13 cellular contexts compared by ENCODE assay signal in the genomic region with DNA sequence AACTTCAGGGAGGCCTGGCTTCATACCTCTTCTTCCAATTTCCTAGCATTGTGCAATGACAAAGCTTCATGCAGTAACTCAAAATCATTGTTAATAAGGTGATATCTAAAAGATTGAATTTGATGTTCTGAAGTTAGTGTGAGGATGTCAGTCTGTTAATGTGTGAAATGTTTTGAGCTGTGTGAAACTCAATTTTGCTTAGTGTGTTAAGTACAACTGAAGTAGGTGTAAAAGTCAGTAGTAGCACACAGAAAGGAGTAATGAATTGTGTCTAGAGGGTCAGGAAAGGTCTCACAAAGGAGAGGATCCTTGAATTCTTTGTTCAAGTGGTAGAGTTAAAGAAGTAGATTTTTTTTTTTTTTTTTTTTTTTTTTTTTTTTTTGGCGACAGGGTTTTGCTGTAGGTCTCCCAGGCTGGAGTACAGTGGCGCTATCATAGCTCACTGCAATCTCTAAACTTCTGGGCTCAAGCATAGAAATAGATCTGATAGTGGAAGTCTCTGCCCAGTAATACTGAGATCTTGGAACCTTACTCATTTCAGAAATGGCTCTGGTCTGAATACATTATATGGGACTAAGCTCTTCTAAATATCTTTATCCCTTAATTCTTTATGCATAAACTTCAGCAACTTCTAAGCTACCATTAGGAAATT.
DNase-seq lines count a peak whose midpoint lies in the region; ATAC-seq and TF ChIP-seq lines count a peak whose summit lies in the region.
"Had no signal": no experiment of that assay in that cellular context is flagged by ENCODE, and none has a peak within 500 bp of the region (broad histone marks: within the 10 kb centered on the region; RNA-seq: fewer than 3 reads in every experiment).

No MANE protein-coding gene starts in this region.

- no peaks in the 10 kb centered on the region for H3K9me3 Mint-ChIP-seq in activated T-helper 1 cell treated with anti-CD3 and anti-CD28 coated beads, Interleukin-12 subunit alpha, Interleukin-12 subunit beta, Interleukin-2, Interleukin-4 antibody, amounts not matched to agents 30 ng/mL and 10 ng/mL and 1 ng/mL, durations not matched to agents 14 hours and 24 hours and 36 hours
- peaks cover 4% of the 10 kb centered on the region for H3K9me3 Mint-ChIP-seq in nephron progenitor cell
- H3K9me3 Mint-ChIP-seq: endodermal cell had no signal

- intact Hi-C loops in activated T-helper 1 cell treated with anti-CD3 and anti-CD28 coated beads, Interleukin-12 subunit alpha, Interleukin-12 subunit beta, Interleukin-2, Interleukin-4 antibody, amounts not matched to agents 30 ng/mL and 10 ng/mL and 1 ng/mL, durations not matched to agents 14 hours and 24 hours and 36 hours (cut with micrococcal nuclease) = loop anchor here (1.0 to 5.0 kb wide), 7 partner anchors 14 to 371 kb away; no protein-coding TSS in a partner anchor

- H3K27me3 Mint-ChIP-seq in activated T-helper 1 cell treated with anti-CD3 and anti-CD28 coated beads, Interleukin-12 subunit alpha, Interleukin-12 subunit beta, Interleukin-2, Interleukin-4 antibody, amounts not matched to agents 30 ng/mL and 10 ng/mL and 1 ng/mL, durations not matched to agents 14 hours and 24 hours and 36 hours (ENCODE audit: insufficient read depth) = no peaks in the 10 kb centered on the region
- H3K27me3 Mint-ChIP-seq in nephron progenitor cell (ENCODE audit: low read depth, poor library complexity) = peaks cover 3% of the 10 kb centered on the region

- peak overlapping the region; percentile 16 for H3K4me3 Mint-ChIP-seq in activated T-helper 1 cell treated with anti-CD3 and anti-CD28 coated beads, Interleukin-12 subunit alpha, Interleukin-12 subunit beta, Interleukin-2, Interleukin-4 antibody, amounts not matched to agents 30 ng/mL and 10 ng/mL and 1 ng/mL, durations not matched to agents 14 hours and 24 hours and 36 hours
- H3K4me3 Mint-ChIP-seq in nephron progenitor cell = no peak overlapping the region
- H3K4me3 Mint-ChIP-seq: endodermal cell had no signal

- peak; percentile 85 for ATAC-seq in GM18505 (IDR thresholded peaks at IDR 0.05; ENCODE audit: unreplicated experiment)
- peak; percentile 69 for ATAC-seq in GM19468 (IDR thresholded peaks at IDR 0.05; ENCODE audit: extremely low read depth, unreplicated experiment)
- ATAC-seq in HG03045 (IDR thresholded peaks at IDR 0.05; ENCODE audit: unreplicated experiment) = peak; percentile 60

- TF ChIP-seq CTCF in nephron progenitor cell (IDR thresholded peaks at IDR 0.05) = no peak

- peak overlapping the region; percentile 77 for H3K27ac Mint-ChIP-seq in activated T-helper 1 cell treated with anti-CD3 and anti-CD28 coated beads, Interleukin-12 subunit alpha, Interleukin-12 subunit beta, Interleukin-2, Interleukin-4 antibody, amounts not matched to agents 30 ng/mL and 10 ng/mL and 1 ng/mL, durations not matched to agents 14 hours and 24 hours and 36 hours
- no peak overlapping the region for H3K27ac Mint-ChIP-seq in nephron progenitor cell
- H3K27ac Mint-ChIP-seq: endodermal cell had no signal

- H3K36me3 Mint-ChIP-seq in activated T-helper 1 cell treated with anti-CD3 and anti-CD28 coated beads, Interleukin-12 subunit alpha, Interleukin-12 subunit beta, Interleukin-2, Interleukin-4 antibody, amounts not matched to agents 30 ng/mL and 10 ng/mL and 1 ng/mL, durations not matched to agents 14 hours and 24 hours and 36 hours (ENCODE audit: low read depth) = peaks cover 28% of the 10 kb centered on the region
- H3K36me3 Mint-ChIP-seq in nephron progenitor cell (ENCODE audit: low read depth) = peaks cover 6% of the 10 kb centered on the region

- TF ChIP-seq POLR2A in GM18505 (IDR thresholded peaks at IDR 0.05; ENCODE audit: borderline replicate concordance, extremely low read depth, insufficient read depth, insufficient read length) = no peak

- DNase-seq in activated T-helper 1 cell treated with anti-CD3 and anti-CD28 coated beads, Interleukin-12 subunit alpha, Interleukin-12 subunit beta, Interleukin-2, Interleukin-4 antibody, amounts not matched to agents 30 ng/mL and 10 ng/mL and 1 ng/mL, durations not matched to agents 14 hours and 24 hours and 36 hours (ENCODE audit: low spot score) = no peak
- no peak for DNase-seq in SHP77 treated with DMSO at 0.1 percent for 48 hours (lab: John Stamatoyannopoulos, UW)
- no peak for DNase-seq in nephron progenitor cell
- no peak for DNase-seq in AG08396 (ENCODE audit: low spot score)
- DNase-seq in GOT3 (lab: John Stamatoyannopoulos, UW) = no peak
- DNase-seq: activated effector memory CD4-positive, alpha-beta T cell treated with Interleukin-2 at 50 U/mL for 16 hours; DMS79 treated with DMSO at 0.1 percent for 48 hours; endodermal cell; NCI-H2029 treated with DMSO at 0.1 percent for 48 hours; occipital lobe had no signal

- peaks cover 69% of the 10 kb centered on the region for H3K4me1 Mint-ChIP-seq in activated T-helper 1 cell treated with anti-CD3 and anti-CD28 coated beads, Interleukin-12 subunit alpha, Interleukin-12 subunit beta, Interleukin-2, Interleukin-4 antibody, amounts not matched to agents 30 ng/mL and 10 ng/mL and 1 ng/mL, durations not matched to agents 14 hours and 24 hours and 36 hours (ENCODE audit: low read depth)
- peaks cover 32% of the 10 kb centered on the region for H3K4me1 Mint-ChIP-seq in nephron progenitor cell
